16 cellular contexts compared by ENCODE assay signal in genomic region chr19:42876596-42876995, GRCh38. TPM values are rescaled to one million over a fixed set of nuclear protein-coding genes. Genes with fewer than 3 reads are reported as not detected.
"Had no signal": no experiment of that assay in that cellular context is flagged by ENCODE, and none has a peak within 500 bp of the region (broad histone marks: within the 10 kb centered on the region; RNA-seq: fewer than 3 reads in every experiment).

No MANE protein-coding gene starts in this region.

RNA-seq across cellular contexts. Expression of gene PSG1, which starts 2.9 kb away (rescaled TPM):
- total RNA-seq: activated CD8-positive, alpha-beta memory T cell treated with anti-CD3 and anti-CD28 coated beads for 36 hours; activated naive CD8-positive, alpha-beta T cell treated with anti-CD3 and anti-CD28 coated beads for 36 hours; activated T-helper 1 cell treated with anti-CD3 and anti-CD28 coated beads, Interleukin-12 subunit alpha, Interleukin-12 subunit beta, Interleukin-2, Interleukin-4 antibody, amounts not matched to agents 30 ng/mL and 10 ng/mL and 1 ng/mL, durations not matched to agents 14 hours and 24 hours and 36 hours; cardiac muscle cell; dorsolateral prefrontal cortex; endodermal cell; esophagus mucosa; gastrocnemius medialis; heart right ventricle; left lobe of liver; lung microvascular endothelial cell; mononuclear cell; naive thymus-derived CD8-positive, alpha-beta T cell; T-cell; uterus had no signal
- polyA plus RNA-seq: cardiac muscle cell; heart right ventricle; naive thymus-derived CD8-positive, alpha-beta T cell had no signal

RNA-seq across cellular contexts. Expression of gene PSG6, which starts 41.1 kb away (rescaled TPM):
- total RNA-seq: activated CD8-positive, alpha-beta memory T cell treated with anti-CD3 and anti-CD28 coated beads for 36 hours; activated naive CD8-positive, alpha-beta T cell treated with anti-CD3 and anti-CD28 coated beads for 36 hours; activated T-helper 1 cell treated with anti-CD3 and anti-CD28 coated beads, Interleukin-12 subunit alpha, Interleukin-12 subunit beta, Interleukin-2, Interleukin-4 antibody, amounts not matched to agents 30 ng/mL and 10 ng/mL and 1 ng/mL, durations not matched to agents 14 hours and 24 hours and 36 hours; cardiac muscle cell; dorsolateral prefrontal cortex; endodermal cell; esophagus mucosa; gastrocnemius medialis; heart right ventricle; left lobe of liver; lung microvascular endothelial cell; mononuclear cell; naive thymus-derived CD8-positive, alpha-beta T cell; subcutaneous adipose tissue; T-cell; uterus had no signal
- polyA plus RNA-seq: cardiac muscle cell; heart right ventricle; naive thymus-derived CD8-positive, alpha-beta T cell had no signal
